21 cellular contexts compared by ENCODE assay signal in the genomic region with DNA sequence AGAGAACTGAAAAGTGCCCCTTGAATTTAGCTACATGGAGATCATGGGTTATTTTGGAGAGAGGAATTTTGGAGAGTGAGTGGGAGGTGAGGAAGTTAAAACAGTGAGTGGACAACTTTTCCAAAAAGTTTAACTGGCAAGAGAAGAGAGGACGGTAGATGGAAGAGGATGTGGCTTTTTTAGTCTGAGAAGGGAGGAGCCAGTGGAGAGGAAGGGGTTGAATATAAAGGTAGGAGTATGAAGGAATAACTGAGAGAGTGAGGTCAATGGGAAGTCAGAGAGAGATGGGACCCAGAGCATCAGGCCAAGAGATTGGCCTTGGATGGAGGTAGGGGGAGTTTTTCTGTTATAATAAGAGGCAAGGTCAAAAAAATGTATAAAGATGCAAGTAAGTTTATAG.
"Had no signal": no experiment of that assay in that cellular context is flagged by ENCODE, and none has a peak within 500 bp of the region (broad histone marks: within the 10 kb centered on the region; RNA-seq: fewer than 3 reads in every experiment).

No MANE protein-coding gene starts in this region.

- ATAC-seq: effector memory CD8-positive, alpha-beta T cell; left cardiac atrium; left ventricle myocardium superior; naive thymus-derived CD4-positive, alpha-beta T cell; stimulated activated naive B cell treated with anti-CD40 and anti-IgM and Interleukin-4, amounts not matched to agents 10 μg/mL and 1 μg/mL and 100 μg/mL, for 72 hours; stimulated activated naive CD8-positive, alpha-beta T cell treated with anti-CD3 and anti-CD28 coated beads, Interleukin-15, amount 100 ng/mL, for 72 hours; upper lobe of right lung had no signal

- H3K9me3 Mint-ChIP-seq: effector memory CD8-positive, alpha-beta T cell; nephron progenitor cell; stimulated activated naive B cell treated with anti-CD40 and anti-IgM and Interleukin-4, amounts not matched to agents 10 μg/mL and 1 μg/mL and 100 μg/mL, for 72 hours; stimulated activated naive CD8-positive, alpha-beta T cell treated with anti-CD3 and anti-CD28 coated beads, Interleukin-15, amount 100 ng/mL, for 72 hours had no signal

- H3K27me3 ChIP-seq: foreskin keratinocyte, hepatocyte, right atrium auricular region, sigmoid colon, testis, tibial nerve, upper lobe of right lung, vagina had no signal

- H3K27ac Mint-ChIP-seq: dendritic cell treated with granulocyte-macrophage colony-stimulating factor and Interleukin-4, amounts not matched to agents 40 ng/mL and 50 ng/mL, for 4 days; effector memory CD8-positive, alpha-beta T cell; naive thymus-derived CD4-positive, alpha-beta T cell; nephron progenitor cell; stimulated activated naive B cell treated with anti-CD40 and anti-IgM and Interleukin-4, amounts not matched to agents 10 μg/mL and 1 μg/mL and 100 μg/mL, for 72 hours; stimulated activated naive CD8-positive, alpha-beta T cell treated with anti-CD3 and anti-CD28 coated beads, Interleukin-15, amount 100 ng/mL, for 72 hours had no signal

- H3K27ac ChIP-seq: foreskin keratinocyte, hepatocyte, right atrium auricular region, sigmoid colon, testis, tibial nerve, upper lobe of right lung, vagina had no signal

- H3K9me3 ChIP-seq: right atrium auricular region, sigmoid colon, testis, tibial nerve, upper lobe of right lung, vagina had no signal

- H3K4me1 ChIP-seq: right atrium auricular region had no signal

- H3K4me3 Mint-ChIP-seq: dendritic cell treated with granulocyte-macrophage colony-stimulating factor and Interleukin-4, amounts not matched to agents 40 ng/mL and 50 ng/mL, for 4 days; effector memory CD8-positive, alpha-beta T cell; naive thymus-derived CD4-positive, alpha-beta T cell; nephron progenitor cell; stimulated activated naive B cell treated with anti-CD40 and anti-IgM and Interleukin-4, amounts not matched to agents 10 μg/mL and 1 μg/mL and 100 μg/mL, for 72 hours; stimulated activated naive CD8-positive, alpha-beta T cell treated with anti-CD3 and anti-CD28 coated beads, Interleukin-15, amount 100 ng/mL, for 72 hours had no signal

- H3K27me3 Mint-ChIP-seq: dendritic cell treated with granulocyte-macrophage colony-stimulating factor and Interleukin-4, amounts not matched to agents 40 ng/mL and 50 ng/mL, for 4 days; effector memory CD8-positive, alpha-beta T cell; naive thymus-derived CD4-positive, alpha-beta T cell; stimulated activated naive B cell treated with anti-CD40 and anti-IgM and Interleukin-4, amounts not matched to agents 10 μg/mL and 1 μg/mL and 100 μg/mL, for 72 hours; stimulated activated naive CD8-positive, alpha-beta T cell treated with anti-CD3 and anti-CD28 coated beads, Interleukin-15, amount 100 ng/mL, for 72 hours had no signal

- H3K36me3 Mint-ChIP-seq: stimulated activated naive B cell treated with anti-CD40 and anti-IgM and Interleukin-4, amounts not matched to agents 10 μg/mL and 1 μg/mL and 100 μg/mL, for 72 hours had no signal

- H3K4me3 ChIP-seq: hepatocyte, lung, right atrium auricular region, sigmoid colon, skin epidermis, testis, tibial nerve, upper lobe of right lung, vagina had no signal

- DNase-seq: effector memory CD8-positive, alpha-beta T cell; kidney; left cardiac atrium; left ventricle myocardium superior; naive thymus-derived CD4-positive, alpha-beta T cell; nephron progenitor cell; sigmoid colon; stimulated activated CD4-positive, alpha-beta T cell treated with anti-CD3 and anti-CD28 coated beads, Interleukin-2, amount 100 ng/mL, for 24 hours; stimulated activated CD4-positive, alpha-beta T cell treated with anti-CD3 and anti-CD28 coated beads, Interleukin-4, amount 100 ng/mL, for 4 hours; stimulated activated naive B cell treated with anti-CD40 and anti-IgM and Interleukin-4, amounts not matched to agents 10 μg/mL and 1 μg/mL and 100 μg/mL, for 72 hours; stimulated activated naive CD8-positive, alpha-beta T cell treated with anti-CD3 and anti-CD28 coated beads, Interleukin-15, amount 100 ng/mL, for 72 hours; testis; upper lobe of right lung had no signal

- H3K36me3 ChIP-seq: upper lobe of right lung, vagina had no signal
